Comparison of ENCODE assay signal across 28 cellular contexts in the genomic region with DNA sequence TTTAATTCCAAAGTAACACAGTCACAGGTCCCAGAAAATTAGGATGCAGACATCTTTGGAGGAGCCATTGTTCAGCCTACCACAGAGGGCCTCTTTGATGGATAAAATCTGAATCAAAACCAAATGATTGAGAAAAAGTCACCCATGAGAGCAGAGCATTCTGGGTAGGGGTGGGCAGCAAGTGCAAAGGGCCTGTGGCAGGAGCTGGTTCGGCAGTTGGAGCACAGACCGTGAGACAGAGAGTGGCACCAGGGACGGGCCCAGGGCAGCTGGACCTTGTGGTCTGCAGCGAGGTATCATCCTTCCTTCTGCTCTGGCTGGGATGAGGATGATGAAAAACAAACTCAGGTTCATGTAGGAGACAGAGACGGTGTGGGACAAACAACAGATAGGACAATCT.
"Had no signal": no experiment of that assay in that cellular context is flagged by ENCODE, and none has a peak within 500 bp of the region (broad histone marks: within the 10 kb centered on the region; RNA-seq: fewer than 3 reads in every experiment).

No MANE protein-coding gene starts in this region.

- H3K27ac ChIP-seq: left lung, lower lobe of right lung, neural progenitor cell, neutrophil, parathyroid adenoma, right atrium auricular region, skin epidermis, suprapubic skin, thoracic aorta, tibial artery, upper lobe of right lung had no signal

- H3K9me3 ChIP-seq: left lung, lower lobe of right lung, neutrophil, right atrium auricular region, suprapubic skin, thoracic aorta, tibial artery, upper lobe of right lung had no signal

- H3K27me3 Mint-ChIP-seq: naive thymus-derived CD8-positive, alpha-beta T cell; stimulated activated naive CD8-positive, alpha-beta T cell treated with anti-CD3 and anti-CD28 coated beads, Interleukin-15, Interleukin-2, amounts not matched to agents 100 ng/mL and 50 ng/mL, for 24 hours had no signal

- H3K9me3 Mint-ChIP-seq: naive thymus-derived CD8-positive, alpha-beta T cell; nephron; neural progenitor cell; stimulated activated naive CD8-positive, alpha-beta T cell treated with anti-CD3 and anti-CD28 coated beads, Interleukin-15, Interleukin-2, amounts not matched to agents 100 ng/mL and 50 ng/mL, for 24 hours had no signal

- H3K27ac Mint-ChIP-seq: immature natural killer cell; neural progenitor cell; stimulated activated naive CD8-positive, alpha-beta T cell treated with anti-CD3 and anti-CD28 coated beads, Interleukin-15, Interleukin-2, amounts not matched to agents 100 ng/mL and 50 ng/mL, for 24 hours had no signal

- ATAC-seq: left colon; left lung; lower lobe of right lung; naive thymus-derived CD8-positive, alpha-beta T cell; sciatic nerve; upper lobe of right lung had no signal

- H3K4me3 ChIP-seq: left lung, lower lobe of right lung, neural progenitor cell, right atrium auricular region, skin epidermis, suprapubic skin, thoracic aorta, tibial artery, upper lobe of right lung had no signal

- H3K36me3 ChIP-seq: left lung, lower lobe of right lung, neural progenitor cell, neutrophil, right atrium auricular region, suprapubic skin, thoracic aorta, tibial artery, upper lobe of right lung had no signal

- DNase-seq: hypothalamus; immature natural killer cell; kidney; left colon; left lung; lower lobe of right lung; mammary epithelial cell; mesenchymal stem cell; naive thymus-derived CD8-positive, alpha-beta T cell; occipital lobe; stimulated activated CD4-positive, alpha-beta T cell treated with anti-CD3 and anti-CD28 coated beads, Interleukin-12 subunit alpha, Interleukin-12 subunit beta, amount 100 ng/mL, for 4 hours; stimulated activated CD4-positive, alpha-beta T cell treated with anti-CD3 and anti-CD28 coated beads, Interleukin-15, amount 100 ng/mL, for 24 hours; stimulated activated CD4-positive, alpha-beta T cell treated with anti-CD3 and anti-CD28 coated beads, Interleukin-2, amount 100 ng/mL, for 24 hours; stimulated activated CD4-positive, alpha-beta T cell treated with anti-CD3 and anti-CD28 coated beads, Interleukin-4, amount 100 ng/mL, for 1 hour; stimulated activated naive CD4-positive, alpha-beta T cell; tibial artery; trophoblast cell; upper lobe of right lung had no signal

- H3K36me3 Mint-ChIP-seq: immature natural killer cell; naive thymus-derived CD8-positive, alpha-beta T cell; neural progenitor cell had no signal

- H3K4me1 ChIP-seq: neural progenitor cell, parathyroid adenoma had no signal

- H3K4me3 Mint-ChIP-seq: immature natural killer cell; naive thymus-derived CD8-positive, alpha-beta T cell; nephron; neural progenitor cell; stimulated activated naive CD8-positive, alpha-beta T cell treated with anti-CD3 and anti-CD28 coated beads, Interleukin-15, Interleukin-2, amounts not matched to agents 100 ng/mL and 50 ng/mL, for 24 hours had no signal
